7 cellular contexts compared by ENCODE assay signal in the genomic region with DNA sequence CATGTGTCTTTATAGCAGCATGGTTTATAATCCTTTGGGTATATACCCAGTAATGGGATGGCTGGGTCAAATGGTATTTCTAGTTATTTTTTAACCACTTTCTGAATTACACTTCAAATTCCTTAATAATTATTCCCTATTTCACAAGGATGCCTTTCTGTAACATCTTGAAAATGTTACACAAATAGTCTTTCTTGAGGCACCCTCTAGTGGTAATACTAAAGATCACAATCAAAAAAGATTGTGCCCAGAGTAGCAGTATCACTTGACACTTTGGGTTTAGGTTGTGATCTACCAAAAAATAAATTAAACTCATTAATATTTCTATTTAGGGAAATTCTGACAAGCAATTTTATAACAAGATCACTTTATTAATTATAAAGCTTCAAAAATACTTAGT.
DNase-seq lines count a peak whose midpoint lies in the region; ATAC-seq, FAIRE-seq and TF ChIP-seq lines count a peak whose summit lies in the region.
"Not testable (repeated sequence)": the region's sequence is repeated elsewhere in the genome, so short reads cannot be mapped to it uniquely, and the experiment has no call there.

No MANE protein-coding gene starts in this region.

- not testable (repeated sequence) for H3K4me3 ChIP-seq in DOHH2 (ENCODE audit: low read length); heart right ventricle

- H3K4me3 Mint-ChIP-seq in nephron progenitor cell, result not testable (repeated sequence)

- not testable (repeated sequence) for H3F3A ChIP-seq in DOHH2 (ENCODE audit: control insufficient read depth, insufficient read depth)

- not testable (repeated sequence) for H3K9me3 ChIP-seq in DOHH2 (ENCODE audit: control insufficient read depth, insufficient read depth, low read length)
- H3K9me3 ChIP-seq in heart right ventricle, result peaks cover 0 to 11% (median 0%) of the 10 kb centered on the region in 11 donors

- H3K4me1 Mint-ChIP-seq in nephron progenitor cell, result not testable (repeated sequence)

- H3K4me1 ChIP-seq in DOHH2 (ENCODE audit: control insufficient read depth, low read length); heart right ventricle: not testable (repeated sequence)

- not testable (repeated sequence) for H3K36me3 ChIP-seq in DOHH2 (ENCODE audit: control insufficient read depth, low read length); heart right ventricle

- peak; percentile 81 for FAIRE-seq in TTC549 (lab: Jason Lieb, UNC)

- H4K20me1 ChIP-seq in DOHH2 (ENCODE audit: control insufficient read depth, insufficient read depth, low read depth, low read length), result not testable (repeated sequence)

- DNase-seq in KBM-7, result peak; percentile 5
- peak; percentile 11 for DNase-seq in NCI-H69 (lab: John Stamatoyannopoulos, UW)
- DNase-seq in dermis blood vessel endothelial cell, result peak; percentile 29
- DNase-seq in heart right ventricle, nephron progenitor cell: not testable (repeated sequence)

- not testable (repeated sequence) for H3K9me2 ChIP-seq in DOHH2 (replicated peaks; ENCODE audit: control insufficient read depth, low read length)

- not testable (repeated sequence) for H3K27ac Mint-ChIP-seq in nephron progenitor cell

- TF ChIP-seq CTCF in DOHH2 (IDR thresholded peaks at IDR 0.05; ENCODE audit: low read depth, low read length, poor library complexity, severe bottlenecking) (peak; percentile 34), heart right ventricle (IDR thresholded peaks at IDR 0.05) (peak in 8 of 9 donors; percentile 19 to 62 (median 50)), nephron progenitor cell (IDR thresholded peaks at IDR 0.05) (peak; percentile 10)

- not testable (repeated sequence) for H3K27me3 Mint-ChIP-seq in nephron progenitor cell (ENCODE audit: low read depth, poor library complexity)

- H3K27ac ChIP-seq in DOHH2 (ENCODE audit: low read depth, low read length); heart right ventricle: not testable (repeated sequence)

- in situ Hi-C loops in KBM-7 (cut with MboI; ENCODE audit: low pct_unique_long_range_greater_than_20kb, low sequenced_read_pairs), result not testable (repeated sequence)

- not testable (repeated sequence) for H3K4me2 ChIP-seq in DOHH2 (ENCODE audit: low read length)

- H3K27me3 ChIP-seq in DOHH2 (ENCODE audit: control insufficient read depth, low read length), result not testable (repeated sequence)
- H3K27me3 ChIP-seq in heart right ventricle, result peaks cover 0 to 55% (median 8%) of the 10 kb centered on the region in 7 donors

- peaks cover 50% of the 10 kb centered on the region for H3K9me3 Mint-ChIP-seq in nephron progenitor cell

- not testable (repeated sequence) for H3K79me2 ChIP-seq in DOHH2 (ENCODE audit: control insufficient read depth, low read length)

- not testable (repeated sequence) for ATAC-seq in heart right ventricle

- intact Hi-C loops in heart right ventricle (cut with DNase I), result not testable (repeated sequence)

- H3K36me3 Mint-ChIP-seq in nephron progenitor cell (ENCODE audit: low read depth), result not testable (repeated sequence)
